Comparison of ENCODE assay signal across 10 cellular contexts in the genomic region with DNA sequence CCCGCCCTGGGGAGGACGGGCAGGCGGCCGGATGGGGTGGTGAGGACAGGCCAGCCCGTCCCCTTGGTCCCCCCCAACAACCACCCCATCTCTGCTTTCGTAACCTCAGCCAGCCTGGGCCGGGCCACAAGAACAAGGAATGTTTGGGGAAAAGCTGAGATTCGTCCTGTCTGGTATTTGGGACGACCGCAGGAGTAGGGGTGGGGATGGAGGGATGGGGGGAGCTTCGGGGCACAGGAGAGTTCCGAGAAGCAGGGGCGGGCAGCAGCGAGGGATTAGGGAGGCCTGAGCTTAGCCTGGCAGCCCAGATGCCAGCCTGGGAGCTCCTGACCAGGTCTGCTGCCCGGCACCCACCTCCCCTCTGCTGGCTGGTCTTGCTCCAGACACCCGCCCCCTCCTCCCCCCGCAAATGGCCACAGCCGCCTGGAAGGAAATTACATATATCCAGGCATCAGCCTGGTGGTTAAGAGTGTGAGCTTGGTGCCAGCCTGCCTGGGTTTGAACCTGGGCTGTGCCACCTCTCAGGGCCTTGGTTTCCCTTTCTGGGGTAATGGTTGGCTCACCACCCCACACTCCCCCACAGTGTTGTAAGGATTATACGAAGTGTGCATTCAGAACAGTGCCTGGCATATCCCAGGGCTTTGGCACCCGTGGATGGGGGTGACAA. TPM values are rescaled to one million over a fixed set of nuclear protein-coding genes. Genes with fewer than 3 reads are reported as not detected.
DNase-seq lines count a peak whose midpoint lies in the region; ATAC-seq and TF ChIP-seq lines count a peak whose summit lies in the region.
"Had no signal": no experiment of that assay in that cellular context is flagged by ENCODE, and none has a peak within 500 bp of the region (broad histone marks: within the 10 kb centered on the region; RNA-seq: fewer than 3 reads in every experiment).

A gene with protein sequence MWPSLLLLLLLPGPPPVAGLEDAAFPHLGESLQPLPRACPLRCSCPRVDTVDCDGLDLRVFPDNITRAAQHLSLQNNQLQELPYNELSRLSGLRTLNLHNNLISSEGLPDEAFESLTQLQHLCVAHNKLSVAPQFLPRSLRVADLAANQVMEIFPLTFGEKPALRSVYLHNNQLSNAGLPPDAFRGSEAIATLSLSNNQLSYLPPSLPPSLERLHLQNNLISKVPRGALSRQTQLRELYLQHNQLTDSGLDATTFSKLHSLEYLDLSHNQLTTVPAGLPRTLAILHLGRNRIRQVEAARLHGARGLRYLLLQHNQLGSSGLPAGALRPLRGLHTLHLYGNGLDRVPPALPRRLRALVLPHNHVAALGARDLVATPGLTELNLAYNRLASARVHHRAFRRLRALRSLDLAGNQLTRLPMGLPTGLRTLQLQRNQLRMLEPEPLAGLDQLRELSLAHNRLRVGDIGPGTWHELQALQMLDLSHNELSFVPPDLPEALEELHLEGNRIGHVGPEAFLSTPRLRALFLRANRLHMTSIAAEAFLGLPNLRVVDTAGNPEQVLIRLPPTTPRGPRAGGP (minus strand): TSS at position 57 of the 667 bp plus-strand sequence. CDS start 236 bp downstream, outside the sequence.

- H3K9me3 ChIP-seq in body of pancreas = no peaks in the 10 kb centered on the region

- H3K27ac ChIP-seq in body of pancreas = no peak within 1 kb of the TSS

- ATAC-seq in body of pancreas = peak; percentile 35
- ATAC-seq in GM21447 (IDR thresholded peaks at IDR 0.05; ENCODE audit: unreplicated experiment) = no peak

- intact Hi-C loops in body of pancreas (cut with DNase I) = no loop called here

- 35 to 37% methylated on average over 12 to 19 of the region's 20 CpGs for WGBS in body of pancreas, 2 donors

- no peaks in the 10 kb centered on the region for H3K36me3 ChIP-seq in body of pancreas (replicated peaks in 1 of 2; ENCODE audit: insufficient read depth in 1 of 2, low read depth in 2 of 2)

- no peak within 1 kb of the TSS for H3K4me3 ChIP-seq in body of pancreas

- DNase-seq in HCEC 1CT = peak; percentile 62
- DNase-seq in body of pancreas = no peak
- DNase-seq in hepatic stellate cell (ENCODE audit: low spot score) = peak; percentile 91
- DNase-seq in stromal cell of bone marrow (ENCODE audit: low read depth) = peak; percentile 66
- no peak for DNase-seq in ecto neural progenitor cell (ENCODE audit: low spot score)
- DNase-seq in putamen (ENCODE audit: low spot score) = no peak
- DNase-seq in NCI-H2081 (lab: John Stamatoyannopoulos, UW) = no peak
- DNase-seq: stimulated activated naive CD4-positive, alpha-beta T cell treated with Interleukin-2 at 50 U/mL for 16 hours had no signal

- no peaks in the 10 kb centered on the region for H3K4me1 ChIP-seq in body of pancreas

- TF ChIP-seq CTCF in body of pancreas (IDR thresholded peaks at IDR 0.05) = no peak

- H3K27me3 ChIP-seq in body of pancreas = no peaks in the 10 kb centered on the region

- no peak for TF ChIP-seq POLR2A in body of pancreas (IDR thresholded peaks at IDR 0.05)

RNA-seq across cellular contexts. Expression of the gene that starts here (rescaled TPM):
- under 1 TPM in 1 of 2 donors, not detected in 1; 0.66 TPM for total RNA-seq in body of pancreas
- total RNA-seq: skeletal muscle tissue had no signal

Comparison
In these comparisons a context has a peak if more than half of its experiments do, and no peak if none do; other contexts are left out.
1. Peak in ATAC-seq in body of pancreas; RNA of the gene not detected or under 1 TPM.
2. DNase-seq: peak in HCEC 1CT (single experiment), hepatic stellate cell (single experiment) and stromal cell of bone marrow (single experiment); none in body of pancreas (0 of 4), ecto neural progenitor cell (single experiment), putamen (single experiment) and NCI-H2081 (0 of 2).